In the genomic region with DNA sequence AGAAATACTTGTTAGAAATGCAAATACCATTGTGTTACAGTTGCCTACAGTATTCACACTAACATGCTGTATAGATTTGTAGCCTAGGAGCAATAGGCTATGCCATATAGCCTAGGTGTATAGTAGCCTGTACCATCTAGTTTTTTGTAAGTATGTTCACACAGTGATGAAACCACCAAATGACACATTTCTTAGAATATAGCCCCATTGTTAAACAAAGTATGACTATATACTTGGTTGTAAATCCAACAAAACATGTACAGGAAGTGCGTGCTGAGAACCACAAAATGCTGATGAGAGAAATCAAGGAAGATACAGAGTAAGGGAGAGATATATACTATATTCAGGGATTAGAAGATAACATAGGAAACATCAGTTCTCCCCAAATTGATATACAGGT, we compare ENCODE assay signal across 1 cellular context.
TF ChIP-seq lines count a peak whose summit lies in the region.

No MANE protein-coding gene starts in this region.

TF ChIP-seq in WTC11, 78 proteins besides CTCF, POLR2A, EP300 and RAD21 (continued from another document):
- TF ChIP-seq, protein P1, sequence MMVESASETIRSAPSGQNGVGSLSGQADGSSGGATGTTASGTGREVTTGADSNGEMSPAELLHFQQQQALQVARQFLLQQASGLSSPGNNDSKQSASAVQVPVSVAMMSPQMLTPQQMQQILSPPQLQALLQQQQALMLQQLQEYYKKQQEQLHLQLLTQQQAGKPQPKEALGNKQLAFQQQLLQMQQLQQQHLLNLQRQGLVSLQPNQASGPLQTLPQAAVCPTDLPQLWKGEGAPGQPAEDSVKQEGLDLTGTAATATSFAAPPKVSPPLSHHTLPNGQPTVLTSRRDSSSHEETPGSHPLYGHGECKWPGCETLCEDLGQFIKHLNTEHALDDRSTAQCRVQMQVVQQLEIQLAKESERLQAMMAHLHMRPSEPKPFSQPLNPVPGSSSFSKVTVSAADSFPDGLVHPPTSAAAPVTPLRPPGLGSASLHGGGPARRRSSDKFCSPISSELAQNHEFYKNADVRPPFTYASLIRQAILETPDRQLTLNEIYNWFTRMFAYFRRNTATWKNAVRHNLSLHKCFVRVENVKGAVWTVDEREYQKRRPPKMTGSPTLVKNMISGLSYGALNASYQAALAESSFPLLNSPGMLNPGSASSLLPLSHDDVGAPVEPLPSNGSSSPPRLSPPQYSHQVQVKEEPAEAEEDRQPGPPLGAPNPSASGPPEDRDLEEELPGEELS (CRISPR knock-in tag; IDR thresholded peaks at IDR 0.05) = no peak
- TF ChIP-seq CBFB (CRISPR knock-in tag; IDR thresholded peaks at IDR 0.05; ENCODE audit: low read depth) (no peak), ZNF232 (CRISPR knock-in tag; IDR thresholded peaks at IDR 0.05) (no peak), ATF6 (CRISPR knock-in tag; IDR thresholded peaks at IDR 0.05) (no peak)
